In genomic region chr3:49373563-49373962, GRCh38 we compare ENCODE assay signal across 21 cellular contexts. TPM values are rescaled to one million over a fixed set of nuclear protein-coding genes. Genes with fewer than 3 reads are reported as not detected.
DNase-seq lines count a peak whose midpoint lies in the region; ATAC-seq and TF ChIP-seq lines count a peak whose summit lies in the region.
"Had no signal": no experiment of that assay in that cellular context is flagged by ENCODE, and none has a peak within 500 bp of the region (broad histone marks: within the 10 kb centered on the region; RNA-seq: fewer than 3 reads in every experiment).

No MANE protein-coding gene starts in this region.

- H3K4me1 Mint-ChIP-seq in T-helper 2 cell treated with Interferon-gamma antibody and Interleukin-4, amounts not matched to agents 5 μg/mL and 100 μg/mL, for 36 hours (ENCODE audit: low read depth): peaks cover 15% of the 10 kb centered on the region
- H3K4me1 Mint-ChIP-seq in CD4-positive, CD25-positive, alpha-beta regulatory T cell: peaks cover 18 to 53% (median 20%) of the 10 kb centered on the region in 4 donors
- H3K4me1 Mint-ChIP-seq in activated naive CD8-positive, alpha-beta T cell (ENCODE audit: low read depth): peaks cover 35% of the 10 kb centered on the region
- peaks cover 42 to 56% of the 10 kb centered on the region in 2 donors for H3K4me1 Mint-ChIP-seq in natural killer cell
- H3K4me1 Mint-ChIP-seq: brain had no signal

- no peak for ATAC-seq in CD4-positive, CD25-positive, alpha-beta regulatory T cell (ENCODE audit: low read depth in 2 of 2)
- no peak for ATAC-seq in natural killer cell
- ATAC-seq: lower lobe of right lung had no signal

- peaks cover 59% of the 10 kb centered on the region for H3K36me3 ChIP-seq in CD4-positive, CD25-positive, alpha-beta regulatory T cell (ENCODE audit: control insufficient read depth, insufficient read depth, low read length)

- no peaks in the 10 kb centered on the region for H3K9me3 Mint-ChIP-seq in T-helper 2 cell treated with Interferon-gamma antibody and Interleukin-4, amounts not matched to agents 5 μg/mL and 100 μg/mL, for 36 hours
- no peaks in the 10 kb centered on the region for H3K9me3 Mint-ChIP-seq in CD4-positive, CD25-positive, alpha-beta regulatory T cell
- no peaks in the 10 kb centered on the region for H3K9me3 Mint-ChIP-seq in activated naive CD8-positive, alpha-beta T cell (ENCODE audit: low read depth)
- H3K9me3 Mint-ChIP-seq in natural killer cell: no peaks in the 10 kb centered on the region

- H3K4me3 Mint-ChIP-seq in T-helper 2 cell treated with Interferon-gamma antibody and Interleukin-4, amounts not matched to agents 5 μg/mL and 100 μg/mL, for 36 hours: no peak overlapping the region
- H3K4me3 Mint-ChIP-seq in CD4-positive, CD25-positive, alpha-beta regulatory T cell: no peak overlapping the region
- H3K4me3 Mint-ChIP-seq in activated naive CD8-positive, alpha-beta T cell: no peak overlapping the region
- H3K4me3 Mint-ChIP-seq in natural killer cell: no peak overlapping the region
- H3K4me3 Mint-ChIP-seq: brain had no signal

- no peaks in the 10 kb centered on the region for H3K27me3 Mint-ChIP-seq in T-helper 2 cell treated with Interferon-gamma antibody and Interleukin-4, amounts not matched to agents 5 μg/mL and 100 μg/mL, for 36 hours (ENCODE audit: low read depth)
- H3K27me3 Mint-ChIP-seq in CD4-positive, CD25-positive, alpha-beta regulatory T cell: no peaks in the 10 kb centered on the region
- H3K27me3 Mint-ChIP-seq in activated naive CD8-positive, alpha-beta T cell: no peaks in the 10 kb centered on the region
- no peaks in the 10 kb centered on the region for H3K27me3 Mint-ChIP-seq in natural killer cell (ENCODE audit: low read depth in 2 of 2)
- H3K27me3 Mint-ChIP-seq: brain had no signal

- TF ChIP-seq CTCF in natural killer cell (IDR thresholded peaks at IDR 0.05): no peak

- H3K36me3 Mint-ChIP-seq in T-helper 2 cell treated with Interferon-gamma antibody and Interleukin-4, amounts not matched to agents 5 μg/mL and 100 μg/mL, for 36 hours (ENCODE audit: low read depth): peaks cover 56% of the 10 kb centered on the region
- peaks cover 22% of the 10 kb centered on the region for H3K36me3 Mint-ChIP-seq in CD4-positive, CD25-positive, alpha-beta regulatory T cell
- peaks cover 3% of the 10 kb centered on the region for H3K36me3 Mint-ChIP-seq in activated naive CD8-positive, alpha-beta T cell
- H3K36me3 Mint-ChIP-seq in natural killer cell: no peaks in the 10 kb centered on the region

- H3K27ac Mint-ChIP-seq in T-helper 2 cell treated with Interferon-gamma antibody and Interleukin-4, amounts not matched to agents 5 μg/mL and 100 μg/mL, for 36 hours: peak overlapping the region; percentile 31
- H3K27ac Mint-ChIP-seq in CD4-positive, CD25-positive, alpha-beta regulatory T cell: peak overlapping the region in 2 of 3 donors; percentile 8 to 67
- peak overlapping the region; percentile 29 for H3K27ac Mint-ChIP-seq in activated naive CD8-positive, alpha-beta T cell
- H3K27ac Mint-ChIP-seq in natural killer cell: peak overlapping the region; percentile 56 to 80

- no peaks in the 10 kb centered on the region for H3K9me3 ChIP-seq in CD4-positive, CD25-positive, alpha-beta regulatory T cell (ENCODE audit: control insufficient read depth in 2 of 2, low read length in 2 of 2)
- H3K9me3 ChIP-seq: lower lobe of right lung had no signal

- no peak overlapping the region for H3K4me3 ChIP-seq in CD4-positive, CD25-positive, alpha-beta regulatory T cell (ENCODE audit: low read depth, low read length)
- H3K4me3 ChIP-seq: GM23248, lower lobe of right lung, spleen had no signal

- intact Hi-C loops in natural killer cell (cut with micrococcal nuclease): no loop called here

- H3K27me3 ChIP-seq in CD4-positive, CD25-positive, alpha-beta regulatory T cell (ENCODE audit: control insufficient read depth, insufficient read depth, low read length): no peaks in the 10 kb centered on the region
- H3K27me3 ChIP-seq: spleen had no signal

- DNase-seq in T-helper 2 cell treated with Interferon-gamma antibody and Interleukin-4, amounts not matched to agents 5 μg/mL and 100 μg/mL, for 36 hours (ENCODE audit: low spot score): no peak
- DNase-seq in T-helper 2 cell (no peak), natural killer cell (no peak), medulla oblongata (ENCODE audit: extremely low spot score) (no peak), H4 (ENCODE audit: low spot score) (no peak)
- DNase-seq in CD4-positive, CD25-positive, alpha-beta regulatory T cell: no peak
- DNase-seq in stimulated activated naive CD4-positive, alpha-beta T cell (lab: John Stamatoyannopoulos, UW): no peak
- DNase-seq: activated CD4-positive, alpha-beta T cell treated with anti-CD3 and anti-CD28 coated beads, Interleukin-2, amount 50 U/mL, for 48 hours; GM23248; lower lobe of right lung; NCI-H1105 treated with DMSO at 0.1 percent for 48 hours; NCI-H510A treated with DMSO at 0.1 percent for 48 hours; NK-92 treated with Interleukin-12 subunit alpha and Interleukin-12 subunit beta, amount 100 ng/mL, for 24 hours; occipital lobe; retina; spleen; stimulated activated CD4-positive, alpha-beta T cell treated with anti-CD3 and anti-CD28 coated beads, Interleukin-4, amount 100 ng/mL, for 1 hour; T-helper 9 cell had no signal

- peaks cover 3% of the 10 kb centered on the region for H3K4me1 ChIP-seq in CD4-positive, CD25-positive, alpha-beta regulatory T cell (ENCODE audit: control insufficient read depth, insufficient read depth, low read length, poor library complexity, severe bottlenecking)

- H3K27ac ChIP-seq in CD4-positive, CD25-positive, alpha-beta regulatory T cell (ENCODE audit: insufficient read depth, low read length, poor library complexity, severe bottlenecking): no peak overlapping the region
- H3K27ac ChIP-seq: GM23248, HL-60, lower lobe of right lung had no signal

RNA-seq across cellular contexts. Expression of gene GPX1, which starts 15.4 kb away (rescaled TPM):
- 74.1 TPM for total RNA-seq in CD4-positive, CD25-positive, alpha-beta regulatory T cell
- polyA plus RNA-seq in CD4-positive, CD25-positive, alpha-beta regulatory T cell: 100 to 1,000 TPM; 238 to 304 (median 244) TPM
- total RNA-seq in natural killer cell: 10 to 100 TPM; 34.7 to 70.0 (median 59.1) TPM
- total RNA-seq in H4 (2014; rRNA removed; shearing (Covaris generic)): 187 and 194 TPM in 2 replicates

RNA-seq across cellular contexts. Expression of gene USP4, which starts 33.7 kb away (rescaled TPM):
- 122 TPM for total RNA-seq in CD4-positive, CD25-positive, alpha-beta regulatory T cell
- 10 to 100 TPM; 58.2 to 64.7 (median 59.3) TPM for polyA plus RNA-seq in CD4-positive, CD25-positive, alpha-beta regulatory T cell
- 100 to 1,000 TPM; 110 to 138 (median 135) TPM for total RNA-seq in natural killer cell
- 2.7 and 6.5 TPM in 2 replicates for total RNA-seq in H4 (2014; rRNA removed; shearing (Covaris generic))

RNA-seq across cellular contexts. Expression of gene RHOA, which starts 38.2 kb away (rescaled TPM):
- 319 TPM for total RNA-seq in CD4-positive, CD25-positive, alpha-beta regulatory T cell
- 100 to 1,000 TPM; 602 to 818 (median 680) TPM for polyA plus RNA-seq in CD4-positive, CD25-positive, alpha-beta regulatory T cell
- 100 to 1,000 TPM; 342 to 372 (median 370) TPM for total RNA-seq in natural killer cell
- 283 and 305 TPM in 2 replicates for total RNA-seq in H4 (2014; rRNA removed; shearing (Covaris generic))

RNA-seq across cellular contexts. Expression of gene TCTA, which starts 38.7 kb away (rescaled TPM):
- 27.6 TPM for total RNA-seq in CD4-positive, CD25-positive, alpha-beta regulatory T cell
- 10 to 100 TPM; 33.5 to 39.7 (median 34.1) TPM for polyA plus RNA-seq in CD4-positive, CD25-positive, alpha-beta regulatory T cell
- total RNA-seq in natural killer cell: 10 to 100 TPM; 35.4 to 40.7 (median 36.7) TPM
- total RNA-seq in H4 (2014; rRNA removed; shearing (Covaris generic)): 23.8 and 27.6 TPM in 2 replicates

RNA-seq across cellular contexts. Expression of gene AMT, which starts 48.7 kb away (rescaled TPM):
- total RNA-seq in CD4-positive, CD25-positive, alpha-beta regulatory T cell: 13.3 TPM
- 1 to 10 TPM in 1 of 4 donors, under 1 TPM in 3; 0.29 to 1.1 (median 0.54) TPM for polyA plus RNA-seq in CD4-positive, CD25-positive, alpha-beta regulatory T cell
- 10 to 100 TPM; 13.4 to 14.2 (median 14.0) TPM for total RNA-seq in natural killer cell
- 1.2 TPM in 1 of 2 replicates, not detected in the other for total RNA-seq in H4 (2014; rRNA removed; shearing (Covaris generic))

Comparison
In these comparisons a context has a peak if more than half of its experiments do, and no peak if none do; other contexts are left out.
1. RNA of gene USP4, which starts 33.7 kb away (total RNA-seq): 110 to 138 TPM in natural killer cell and 122 TPM in CD4-positive, CD25-positive, alpha-beta regulatory T cell (single experiment); 2.7 to 6.5 TPM in H4; every median in the first group is over 10 times any median in the second.
2. Peak in every context shown above with its lines, with median percentiles within 50 percentile points of each other: H3K27ac Mint-ChIP-seq.